1 cellular context compared by ENCODE assay signal in the genomic region with DNA sequence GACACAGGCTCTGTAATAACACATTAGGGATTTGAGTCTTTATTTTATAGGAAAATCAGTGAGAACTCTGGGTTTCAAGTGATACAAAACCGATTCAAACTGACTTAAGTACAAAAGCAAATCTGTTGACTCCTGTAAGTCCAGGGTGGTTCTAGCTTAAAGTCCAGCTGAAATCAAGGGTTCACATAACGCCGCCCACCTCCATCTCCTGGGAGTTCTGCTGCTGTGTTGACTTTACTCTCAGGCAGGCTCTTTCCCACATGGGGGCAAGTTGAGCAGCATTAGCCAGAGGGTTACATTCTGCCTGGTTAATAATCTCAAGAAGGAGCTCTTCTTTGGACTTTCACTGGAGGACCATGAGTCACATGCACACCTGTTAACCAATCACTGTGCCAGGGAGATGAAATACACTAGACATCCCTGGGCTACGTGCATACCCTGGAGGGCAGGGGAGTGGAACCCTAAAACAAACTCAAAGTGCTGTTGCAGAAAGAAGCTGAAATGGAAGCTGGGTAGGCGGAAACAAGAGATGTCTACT.
TF ChIP-seq lines count a peak whose summit lies in the region.

No MANE protein-coding gene starts in this region.

TF ChIP-seq in HepG2, 621 proteins besides CTCF, POLR2A, EP300 and RAD21 (continued from another document and continues in another):
- TF ChIP-seq, protein P1, sequence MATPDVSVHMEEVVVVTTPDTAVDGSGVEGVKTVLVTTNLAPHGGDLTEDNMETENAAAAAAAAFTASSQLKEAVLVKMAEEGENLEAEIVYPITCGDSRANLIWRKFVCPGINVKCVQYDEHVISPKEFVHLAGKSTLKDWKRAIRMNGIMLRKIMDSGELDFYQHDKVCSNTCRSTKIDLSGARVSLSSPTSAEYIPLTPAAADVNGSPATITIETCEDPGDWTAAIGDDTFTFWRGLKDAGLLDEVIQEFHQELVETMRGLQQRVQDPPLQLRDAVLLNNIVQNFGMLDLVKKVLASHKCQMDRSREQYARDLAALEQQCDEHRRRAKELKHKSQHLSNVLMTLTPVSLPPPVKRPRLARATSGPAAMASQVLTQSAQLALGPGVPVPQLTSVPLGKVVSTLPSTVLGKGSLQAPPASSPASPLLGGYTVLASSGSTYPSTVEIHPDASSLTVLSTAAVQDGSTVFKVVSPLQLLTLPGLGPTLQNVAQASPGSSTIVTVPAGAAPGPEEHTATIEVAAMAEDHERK (CRISPR knock-in tag; IDR thresholded peaks at IDR 0.05; ENCODE audit: low read depth), result no peak
- TF ChIP-seq FOXK2 (IDR thresholded peaks at IDR 0.05) (no peak), ZNF776 (CRISPR knock-in tag; IDR thresholded peaks at IDR 0.05) (no peak), NFE2 (CRISPR knock-in tag; IDR thresholded peaks at IDR 0.05) (no peak), KAT7 (CRISPR knock-in tag; IDR thresholded peaks at IDR 0.05; ENCODE audit: borderline replicate concordance) (no peak), PHB2 (IDR thresholded peaks at IDR 0.05; ENCODE audit: partially characterized antibody) (no peak), MED1 (CRISPR knock-in tag; IDR thresholded peaks at IDR 0.05) (peak; percentile 68), ZNF773 (CRISPR knock-in tag; IDR thresholded peaks at IDR 0.05; ENCODE audit: borderline replicate concordance) (no peak), IKZF4 (CRISPR knock-in tag; IDR thresholded peaks at IDR 0.05; ENCODE audit: borderline replicate concordance, low read depth, not compliant biosample characterization) (no peak), PAWR (CRISPR knock-in tag; IDR thresholded peaks at IDR 0.05; ENCODE audit: borderline replicate concordance) (no peak), ZFY (CRISPR knock-in tag; IDR thresholded peaks at IDR 0.05) (no peak), ZNF572 (CRISPR knock-in tag; IDR thresholded peaks at IDR 0.05) (0 out of 2 replicates have a peak, but pooled peaks have one; percentile 35), KLF11 (CRISPR knock-in tag; IDR thresholded peaks at IDR 0.05) (no peak), FOXK1 (CRISPR knock-in tag; IDR thresholded peaks at IDR 0.05; ENCODE audit: borderline replicate concordance, low read depth) (0 out of 2 replicates have a peak, but pooled peaks have one; percentile 39), ZNF883 (CRISPR knock-in tag; IDR thresholded peaks at IDR 0.05; ENCODE audit: not compliant biosample characterization) (no peak), SMARCE1 (IDR thresholded peaks at IDR 0.05; ENCODE audit: borderline replicate concordance) (no peak), POLR2AphosphoS2 (IDR thresholded peaks at IDR 0.05; ENCODE audit: low read depth, low read length) (no peak), ZNF496 (CRISPR knock-in tag; IDR thresholded peaks at IDR 0.05; ENCODE audit: insufficient replicate concordance) (no peak), ZNF570 (CRISPR knock-in tag; IDR thresholded peaks at IDR 0.05; ENCODE audit: borderline replicate concordance) (no peak), TEAD3 (CRISPR knock-in tag; optimal IDR thresholded peaks at IDR 0.05; ENCODE audit: borderline replicate concordance) (peak; percentile 46), TAF1 (CRISPR knock-in tag; IDR thresholded peaks at IDR 0.05) (no peak), ZBTB21 (CRISPR knock-in tag; IDR thresholded peaks at IDR 0.05) (no peak), CC2D1A (CRISPR knock-in tag; IDR thresholded peaks at IDR 0.05) (peak; percentile 59; the same call in 1 of the 2 replicates), ZNF83 (CRISPR knock-in tag; IDR thresholded peaks at IDR 0.05; ENCODE audit: borderline replicate concordance) (no peak), NFRKB (IDR thresholded peaks at IDR 0.05) (no peak), PITX1 (CRISPR knock-in tag; IDR thresholded peaks at IDR 0.05) (peak; percentile 71; the same call in 1 of the 2 replicates)
- TF ChIP-seq, protein P2, sequence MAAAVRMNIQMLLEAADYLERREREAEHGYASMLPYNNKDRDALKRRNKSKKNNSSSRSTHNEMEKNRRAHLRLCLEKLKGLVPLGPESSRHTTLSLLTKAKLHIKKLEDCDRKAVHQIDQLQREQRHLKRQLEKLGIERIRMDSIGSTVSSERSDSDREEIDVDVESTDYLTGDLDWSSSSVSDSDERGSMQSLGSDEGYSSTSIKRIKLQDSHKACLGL (CRISPR knock-in tag; IDR thresholded peaks at IDR 0.05), result no peak
- TF ChIP-seq, protein P3, sequence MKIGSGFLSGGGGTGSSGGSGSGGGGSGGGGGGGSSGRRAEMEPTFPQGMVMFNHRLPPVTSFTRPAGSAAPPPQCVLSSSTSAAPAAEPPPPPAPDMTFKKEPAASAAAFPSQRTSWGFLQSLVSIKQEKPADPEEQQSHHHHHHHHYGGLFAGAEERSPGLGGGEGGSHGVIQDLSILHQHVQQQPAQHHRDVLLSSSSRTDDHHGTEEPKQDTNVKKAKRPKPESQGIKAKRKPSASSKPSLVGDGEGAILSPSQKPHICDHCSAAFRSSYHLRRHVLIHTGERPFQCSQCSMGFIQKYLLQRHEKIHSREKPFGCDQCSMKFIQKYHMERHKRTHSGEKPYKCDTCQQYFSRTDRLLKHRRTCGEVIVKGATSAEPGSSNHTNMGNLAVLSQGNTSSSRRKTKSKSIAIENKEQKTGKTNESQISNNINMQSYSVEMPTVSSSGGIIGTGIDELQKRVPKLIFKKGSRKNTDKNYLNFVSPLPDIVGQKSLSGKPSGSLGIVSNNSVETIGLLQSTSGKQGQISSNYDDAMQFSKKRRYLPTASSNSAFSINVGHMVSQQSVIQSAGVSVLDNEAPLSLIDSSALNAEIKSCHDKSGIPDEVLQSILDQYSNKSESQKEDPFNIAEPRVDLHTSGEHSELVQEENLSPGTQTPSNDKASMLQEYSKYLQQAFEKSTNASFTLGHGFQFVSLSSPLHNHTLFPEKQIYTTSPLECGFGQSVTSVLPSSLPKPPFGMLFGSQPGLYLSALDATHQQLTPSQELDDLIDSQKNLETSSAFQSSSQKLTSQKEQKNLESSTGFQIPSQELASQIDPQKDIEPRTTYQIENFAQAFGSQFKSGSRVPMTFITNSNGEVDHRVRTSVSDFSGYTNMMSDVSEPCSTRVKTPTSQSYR (CRISPR knock-in tag; IDR thresholded peaks at IDR 0.05; ENCODE audit: borderline replicate concordance), result no peak; the same call in 1 of the 2 replicates
- TF ChIP-seq, protein P4, sequence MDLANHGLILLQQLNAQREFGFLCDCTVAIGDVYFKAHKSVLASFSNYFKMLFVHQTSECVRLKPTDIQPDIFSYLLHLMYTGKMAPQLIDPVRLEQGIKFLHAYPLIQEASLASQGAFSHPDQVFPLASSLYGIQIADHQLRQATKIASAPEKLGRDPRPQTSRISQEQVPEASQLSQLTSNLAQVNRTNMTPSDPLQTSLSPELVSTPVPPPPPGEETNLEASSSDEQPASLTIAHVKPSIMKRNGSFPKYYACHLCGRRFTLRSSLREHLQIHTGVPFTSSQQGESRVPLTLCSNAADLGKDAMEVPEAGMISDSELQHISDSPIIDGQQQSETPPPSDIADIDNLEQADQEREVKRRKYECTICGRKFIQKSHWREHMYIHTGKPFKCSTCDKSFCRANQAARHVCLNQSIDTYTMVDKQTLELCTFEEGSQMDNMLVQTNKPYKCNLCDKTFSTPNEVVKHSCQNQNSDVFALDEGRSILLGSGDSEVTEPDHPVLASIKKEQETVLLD (CRISPR knock-in tag; IDR thresholded peaks at IDR 0.05; ENCODE audit: low read depth), result no peak
- TF ChIP-seq, protein P5, sequence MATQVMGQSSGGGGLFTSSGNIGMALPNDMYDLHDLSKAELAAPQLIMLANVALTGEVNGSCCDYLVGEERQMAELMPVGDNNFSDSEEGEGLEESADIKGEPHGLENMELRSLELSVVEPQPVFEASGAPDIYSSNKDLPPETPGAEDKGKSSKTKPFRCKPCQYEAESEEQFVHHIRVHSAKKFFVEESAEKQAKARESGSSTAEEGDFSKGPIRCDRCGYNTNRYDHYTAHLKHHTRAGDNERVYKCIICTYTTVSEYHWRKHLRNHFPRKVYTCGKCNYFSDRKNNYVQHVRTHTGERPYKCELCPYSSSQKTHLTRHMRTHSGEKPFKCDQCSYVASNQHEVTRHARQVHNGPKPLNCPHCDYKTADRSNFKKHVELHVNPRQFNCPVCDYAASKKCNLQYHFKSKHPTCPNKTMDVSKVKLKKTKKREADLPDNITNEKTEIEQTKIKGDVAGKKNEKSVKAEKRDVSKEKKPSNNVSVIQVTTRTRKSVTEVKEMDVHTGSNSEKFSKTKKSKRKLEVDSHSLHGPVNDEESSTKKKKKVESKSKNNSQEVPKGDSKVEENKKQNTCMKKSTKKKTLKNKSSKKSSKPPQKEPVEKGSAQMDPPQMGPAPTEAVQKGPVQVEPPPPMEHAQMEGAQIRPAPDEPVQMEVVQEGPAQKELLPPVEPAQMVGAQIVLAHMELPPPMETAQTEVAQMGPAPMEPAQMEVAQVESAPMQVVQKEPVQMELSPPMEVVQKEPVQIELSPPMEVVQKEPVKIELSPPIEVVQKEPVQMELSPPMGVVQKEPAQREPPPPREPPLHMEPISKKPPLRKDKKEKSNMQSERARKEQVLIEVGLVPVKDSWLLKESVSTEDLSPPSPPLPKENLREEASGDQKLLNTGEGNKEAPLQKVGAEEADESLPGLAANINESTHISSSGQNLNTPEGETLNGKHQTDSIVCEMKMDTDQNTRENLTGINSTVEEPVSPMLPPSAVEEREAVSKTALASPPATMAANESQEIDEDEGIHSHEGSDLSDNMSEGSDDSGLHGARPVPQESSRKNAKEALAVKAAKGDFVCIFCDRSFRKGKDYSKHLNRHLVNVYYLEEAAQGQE (IDR thresholded peaks at IDR 0.05; ENCODE audit: borderline replicate concordance in 1 of 2, low read depth in 1 of 2, low read length in 2 of 2), result no peak
- TF ChIP-seq, protein P6, sequence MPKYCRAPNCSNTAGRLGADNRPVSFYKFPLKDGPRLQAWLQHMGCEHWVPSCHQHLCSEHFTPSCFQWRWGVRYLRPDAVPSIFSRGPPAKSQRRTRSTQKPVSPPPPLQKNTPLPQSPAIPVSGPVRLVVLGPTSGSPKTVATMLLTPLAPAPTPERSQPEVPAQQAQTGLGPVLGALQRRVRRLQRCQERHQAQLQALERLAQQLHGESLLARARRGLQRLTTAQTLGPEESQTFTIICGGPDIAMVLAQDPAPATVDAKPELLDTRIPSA (CRISPR knock-in tag; IDR thresholded peaks at IDR 0.05; ENCODE audit: borderline replicate concordance), result no peak
- TF ChIP-seq, protein P7, sequence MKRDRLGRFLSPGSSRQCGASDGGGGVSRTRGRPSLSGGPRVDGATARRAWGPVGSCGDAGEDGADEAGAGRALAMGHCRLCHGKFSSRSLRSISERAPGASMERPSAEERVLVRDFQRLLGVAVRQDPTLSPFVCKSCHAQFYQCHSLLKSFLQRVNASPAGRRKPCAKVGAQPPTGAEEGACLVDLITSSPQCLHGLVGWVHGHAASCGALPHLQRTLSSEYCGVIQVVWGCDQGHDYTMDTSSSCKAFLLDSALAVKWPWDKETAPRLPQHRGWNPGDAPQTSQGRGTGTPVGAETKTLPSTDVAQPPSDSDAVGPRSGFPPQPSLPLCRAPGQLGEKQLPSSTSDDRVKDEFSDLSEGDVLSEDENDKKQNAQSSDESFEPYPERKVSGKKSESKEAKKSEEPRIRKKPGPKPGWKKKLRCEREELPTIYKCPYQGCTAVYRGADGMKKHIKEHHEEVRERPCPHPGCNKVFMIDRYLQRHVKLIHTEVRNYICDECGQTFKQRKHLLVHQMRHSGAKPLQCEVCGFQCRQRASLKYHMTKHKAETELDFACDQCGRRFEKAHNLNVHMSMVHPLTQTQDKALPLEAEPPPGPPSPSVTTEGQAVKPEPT (CRISPR knock-in tag; IDR thresholded peaks at IDR 0.05; ENCODE audit: low read depth), result no peak
- TF ChIP-seq, protein P8, sequence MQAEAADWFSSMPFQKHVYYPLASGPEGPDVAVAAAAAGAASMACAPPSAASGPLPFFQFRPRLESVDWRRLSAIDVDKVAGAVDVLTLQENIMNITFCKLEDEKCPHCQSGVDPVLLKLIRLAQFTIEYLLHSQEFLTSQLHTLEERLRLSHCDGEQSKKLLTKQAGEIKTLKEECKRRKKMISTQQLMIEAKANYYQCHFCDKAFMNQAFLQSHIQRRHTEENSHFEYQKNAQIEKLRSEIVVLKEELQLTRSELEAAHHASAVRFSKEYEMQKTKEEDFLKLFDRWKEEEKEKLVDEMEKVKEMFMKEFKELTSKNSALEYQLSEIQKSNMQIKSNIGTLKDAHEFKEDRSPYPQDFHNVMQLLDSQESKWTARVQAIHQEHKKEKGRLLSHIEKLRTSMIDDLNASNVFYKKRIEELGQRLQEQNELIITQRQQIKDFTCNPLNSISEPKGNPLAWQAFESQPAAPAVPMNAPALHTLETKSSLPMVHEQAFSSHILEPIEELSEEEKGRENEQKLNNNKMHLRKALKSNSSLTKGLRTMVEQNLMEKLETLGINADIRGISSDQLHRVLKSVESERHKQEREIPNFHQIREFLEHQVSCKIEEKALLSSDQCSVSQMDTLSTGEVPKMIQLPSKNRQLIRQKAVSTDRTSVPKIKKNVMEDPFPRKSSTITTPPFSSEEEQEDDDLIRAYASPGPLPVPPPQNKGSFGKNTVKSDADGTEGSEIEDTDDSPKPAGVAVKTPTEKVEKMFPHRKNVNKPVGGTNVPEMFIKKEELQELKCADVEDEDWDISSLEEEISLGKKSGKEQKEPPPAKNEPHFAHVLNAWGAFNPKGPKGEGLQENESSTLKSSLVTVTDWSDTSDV (CRISPR knock-in tag; IDR thresholded peaks at IDR 0.05), result no peak
- TF ChIP-seq, protein P9, sequence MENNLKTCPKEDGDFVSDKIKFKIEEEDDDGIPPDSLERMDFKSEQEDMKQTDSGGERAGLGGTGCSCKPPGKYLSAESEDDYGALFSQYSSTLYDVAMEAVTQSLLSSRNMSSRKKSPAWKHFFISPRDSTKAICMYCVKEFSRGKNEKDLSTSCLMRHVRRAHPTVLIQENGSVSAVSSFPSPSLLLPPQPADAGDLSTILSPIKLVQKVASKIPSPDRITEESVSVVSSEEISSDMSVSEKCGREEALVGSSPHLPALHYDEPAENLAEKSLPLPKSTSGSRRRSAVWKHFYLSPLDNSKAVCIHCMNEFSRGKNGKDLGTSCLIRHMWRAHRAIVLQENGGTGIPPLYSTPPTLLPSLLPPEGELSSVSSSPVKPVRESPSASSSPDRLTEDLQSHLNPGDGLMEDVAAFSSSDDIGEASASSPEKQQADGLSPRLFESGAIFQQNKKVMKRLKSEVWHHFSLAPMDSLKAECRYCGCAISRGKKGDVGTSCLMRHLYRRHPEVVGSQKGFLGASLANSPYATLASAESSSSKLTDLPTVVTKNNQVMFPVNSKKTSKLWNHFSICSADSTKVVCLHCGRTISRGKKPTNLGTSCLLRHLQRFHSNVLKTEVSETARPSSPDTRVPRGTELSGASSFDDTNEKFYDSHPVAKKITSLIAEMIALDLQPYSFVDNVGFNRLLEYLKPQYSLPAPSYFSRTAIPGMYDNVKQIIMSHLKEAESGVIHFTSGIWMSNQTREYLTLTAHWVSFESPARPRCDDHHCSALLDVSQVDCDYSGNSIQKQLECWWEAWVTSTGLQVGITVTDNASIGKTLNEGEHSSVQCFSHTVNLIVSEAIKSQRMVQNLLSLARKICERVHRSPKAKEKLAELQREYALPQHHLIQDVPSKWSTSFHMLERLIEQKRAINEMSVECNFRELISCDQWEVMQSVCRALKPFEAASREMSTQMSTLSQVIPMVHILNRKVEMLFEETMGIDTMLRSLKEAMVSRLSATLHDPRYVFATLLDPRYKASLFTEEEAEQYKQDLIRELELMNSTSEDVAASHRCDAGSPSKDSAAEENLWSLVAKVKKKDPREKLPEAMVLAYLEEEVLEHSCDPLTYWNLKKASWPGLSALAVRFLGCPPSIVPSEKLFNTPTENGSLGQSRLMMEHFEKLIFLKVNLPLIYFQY (CRISPR knock-in tag; IDR thresholded peaks at IDR 0.05; ENCODE audit: borderline replicate concordance), result no peak
